8 cellular contexts compared by ENCODE assay signal in genomic region chr12:56358836-56359532, GRCh38. TPM values are rescaled to one million over a fixed set of nuclear protein-coding genes. Genes with fewer than 3 reads are reported as not detected.
A peak's percentile ranks its signal among the peaks of the same experiment; 100 is the strongest.
DNase-seq lines count a peak whose midpoint lies in the region; ATAC-seq and TF ChIP-seq lines count a peak whose summit lies in the region.

No MANE protein-coding gene starts in this region.

- H3K36me3 Mint-ChIP-seq in activated CD4-positive, alpha-beta T cell treated with anti-CD3 and anti-CD28 coated beads for 36 hours (ENCODE audit: low read depth): peaks cover 27% of the 10 kb centered on the region
- H3K36me3 Mint-ChIP-seq in nephron progenitor cell (ENCODE audit: low read depth): peaks cover 20% of the 10 kb centered on the region

- DNase-seq in activated CD4-positive, alpha-beta T cell treated with anti-CD3 and anti-CD28 coated beads for 36 hours: peak; percentile 37
- DNase-seq in activated CD4-positive, alpha-beta T cell treated with anti-CD3 and anti-CD28 coated beads, Interleukin-2, amount 50 U/mL, for 48 hours: no peak
- DNase-seq in SJSA1 (ENCODE audit: low read depth in 1 of 2, low spot score in 2 of 2): peak in 1 of 2 experiments; percentile 72
- DNase-seq in epithelial cell of esophagus (ENCODE audit: low read depth): peak; percentile 68
- DNase-seq in nephron progenitor cell: no peak
- no peak for DNase-seq in stimulated activated CD8-positive, alpha-beta memory T cell treated with anti-CD3 and anti-CD28 coated beads, Interleukin-4, amount 100 ng/mL, for 48 hours
- DNase-seq in mucosa of gallbladder (ENCODE audit: low spot score): no peak

- no peak for TF ChIP-seq CTCF in epithelial cell of esophagus (IDR thresholded peaks at IDR 0.05; ENCODE audit: insufficient read depth, low read depth, low read length, missing control alignments)
- no peak for TF ChIP-seq CTCF in nephron progenitor cell (IDR thresholded peaks at IDR 0.05)

- peaks cover 23% of the 10 kb centered on the region for H3K4me1 Mint-ChIP-seq in activated CD4-positive, alpha-beta T cell treated with anti-CD3 and anti-CD28 coated beads for 36 hours
- H3K4me1 Mint-ChIP-seq in nephron progenitor cell: peaks cover 23% of the 10 kb centered on the region

- CTCF ChIA-PET in activated CD4-positive, alpha-beta T cell treated with anti-CD3 and anti-CD28 coated beads for 36 hours (lab: Charles Lee): interaction anchor here (0.6 to 4.5 kb wide), 20 partner anchors 8 to 373 kb away, joined by 3 to 30 read pairs (median 4); partner anchors contain the start of genes CNPY2, ESYT1, IL23A and PAN2

- H3K27ac ChIP-seq in SJSA1: peak overlapping the region; percentile 55

- H3K36me3 ChIP-seq in SJSA1: peaks cover 22% of the 10 kb centered on the region

- no peaks in the 10 kb centered on the region for H3K27me3 ChIP-seq in SJSA1 (replicated peaks)

- no peak for ATAC-seq in activated CD4-positive, alpha-beta T cell treated with anti-CD3 and anti-CD28 coated beads for 36 hours
- ATAC-seq in HG03571 (IDR thresholded peaks at IDR 0.05; ENCODE audit: unreplicated experiment): no peak

- H3K9me3 ChIP-seq in SJSA1 (replicated peaks): no peaks in the 10 kb centered on the region

- POLR2A ChIA-PET in activated CD4-positive, alpha-beta T cell treated with anti-CD3 and anti-CD28 coated beads for 36 hours (lab: Charles Lee): interaction anchor here (0.6 to 3.6 kb wide), 8 partner anchors 8 to 281 kb away, joined by 3 to 27 read pairs (median 8); partner anchors contain the start of genes CNPY2, IL23A, PA2G4 and PAN2

- H3K27ac Mint-ChIP-seq in activated CD4-positive, alpha-beta T cell treated with anti-CD3 and anti-CD28 coated beads for 36 hours: peak overlapping the region; percentile 95
- no peak overlapping the region for H3K27ac Mint-ChIP-seq in nephron progenitor cell

- peak overlapping the region; percentile 86 for H3K4me3 Mint-ChIP-seq in activated CD4-positive, alpha-beta T cell treated with anti-CD3 and anti-CD28 coated beads for 36 hours
- H3K4me3 Mint-ChIP-seq in nephron progenitor cell: peak overlapping the region; percentile 97

- H3K9me3 Mint-ChIP-seq in activated CD4-positive, alpha-beta T cell treated with anti-CD3 and anti-CD28 coated beads for 36 hours (ENCODE audit: low read depth): no peaks in the 10 kb centered on the region
- H3K9me3 Mint-ChIP-seq in nephron progenitor cell: no peaks in the 10 kb centered on the region

- intact Hi-C loops in activated CD4-positive, alpha-beta T cell treated with anti-CD3 and anti-CD28 coated beads for 36 hours (cut with DNase I, micrococcal nuclease): no loop called here

- peaks cover 14% of the 10 kb centered on the region for H3K4me1 ChIP-seq in SJSA1 (replicated peaks)

- H3K27me3 Mint-ChIP-seq in activated CD4-positive, alpha-beta T cell treated with anti-CD3 and anti-CD28 coated beads for 36 hours: no peaks in the 10 kb centered on the region
- peaks cover 29% of the 10 kb centered on the region for H3K27me3 Mint-ChIP-seq in nephron progenitor cell (ENCODE audit: low read depth, poor library complexity)

- H3K4me3 ChIP-seq in SJSA1 (peak overlapping the region; percentile 59), epithelial cell of esophagus (ENCODE audit: low read length) (peak overlapping the region; percentile 96)

RNA-seq across cellular contexts. Expression of gene STAT2, which starts 0.9 kb away (rescaled TPM):
- 100 to 1,000 TPM; 116 to 124 TPM for total RNA-seq in activated CD4-positive, alpha-beta T cell treated with anti-CD3 and anti-CD28 coated beads for 36 hours
- 37.0 and 63.3 TPM in 2 replicates for total RNA-seq in SJSA1 (2014; rRNA removed; shearing (Covaris generic))
- 125 TPM for total RNA-seq in mucosa of gallbladder

RNA-seq across cellular contexts. Expression of gene APOF, which starts 3.7 kb away (rescaled TPM):
- not detected for total RNA-seq in activated CD4-positive, alpha-beta T cell treated with anti-CD3 and anti-CD28 coated beads for 36 hours
- total RNA-seq in SJSA1 (2014; rRNA removed; shearing (Covaris generic)): not detected in 2 replicates
- total RNA-seq in mucosa of gallbladder: 0.20 TPM

RNA-seq across cellular contexts. Expression of gene IL23A, which starts 20.3 kb away (rescaled TPM):
- 10 to 100 TPM; 18.5 to 21.6 TPM for total RNA-seq in activated CD4-positive, alpha-beta T cell treated with anti-CD3 and anti-CD28 coated beads for 36 hours
- total RNA-seq in SJSA1 (2014; rRNA removed; shearing (Covaris generic)): 1.4 TPM in 1 of 2 replicates, not detected in the other
- 0.49 TPM for total RNA-seq in mucosa of gallbladder

RNA-seq across cellular contexts. Expression of gene PAN2, which starts 25.2 kb away (rescaled TPM):
- 10 to 100 TPM; 54.6 to 62.5 TPM for total RNA-seq in activated CD4-positive, alpha-beta T cell treated with anti-CD3 and anti-CD28 coated beads for 36 hours
- 6.9 and 15.9 TPM in 2 replicates for total RNA-seq in SJSA1 (2014; rRNA removed; shearing (Covaris generic))
- total RNA-seq in mucosa of gallbladder: 114 TPM

RNA-seq across cellular contexts. Expression of gene CNPY2, which starts 43.2 kb away (rescaled TPM):
- 10 to 100 TPM; 77.4 to 82.6 TPM for total RNA-seq in activated CD4-positive, alpha-beta T cell treated with anti-CD3 and anti-CD28 coated beads for 36 hours
- total RNA-seq in SJSA1 (2014; rRNA removed; shearing (Covaris generic)): 100 and 161 TPM in 2 replicates
- total RNA-seq in mucosa of gallbladder: 140 TPM

Comparison
In these comparisons a context has a peak if more than half of its experiments do, and no peak if none do; other contexts are left out.
1. DNase-seq: peak in activated CD4-positive, alpha-beta T cell treated with anti-CD3 and anti-CD28 coated beads for 36 hours (single experiment) and epithelial cell of esophagus (single experiment); none in activated CD4-positive, alpha-beta T cell treated with anti-CD3 and anti-CD28 coated beads, Interleukin-2, amount 50 U/mL, for 48 hours (0 of 2), nephron progenitor cell (single experiment), stimulated activated CD8-positive, alpha-beta memory T cell treated with anti-CD3 and anti-CD28 coated beads, Interleukin-4, amount 100 ng/mL, for 48 hours (single experiment) and mucosa of gallbladder (single experiment).